Comparison of ENCODE assay signal across 8 cellular contexts in genomic region chr14:59482471-59483331, GRCh38. TPM values are rescaled to one million over a fixed set of nuclear protein-coding genes. Genes with fewer than 3 reads are reported as not detected.
DNase-seq lines count a peak whose midpoint lies in the region; ATAC-seq and TF ChIP-seq lines count a peak whose summit lies in the region.

No MANE protein-coding gene starts in this region.

- no peak for TF ChIP-seq POLR2A in sigmoid colon (IDR thresholded peaks at IDR 0.05)

- TF ChIP-seq EP300 in sigmoid colon (IDR thresholded peaks at IDR 0.05), result no peak

- intact Hi-C loops in activated T-helper 1 cell treated with anti-CD3 and anti-CD28 coated beads, Interleukin-12 subunit alpha, Interleukin-12 subunit beta, Interleukin-2, Interleukin-4 antibody, amounts not matched to agents 30 ng/mL and 10 ng/mL and 1 ng/mL, durations not matched to agents 14 hours and 24 hours and 36 hours (cut with micrococcal nuclease), result loop anchor here (5.0 kb wide), 2 partner anchors 205 to 845 kb away; partner anchors contain the start of gene DACT1
- intact Hi-C loops in sigmoid colon (cut with DNase I), result loop anchor here (5.0 to 10.0 kb wide), 3 partner anchors 765 to 1058 kb away; partner anchors contain the start of genes DACT1, KIAA0586, PPM1A and TIMM9

- CTCF ChIA-PET in CD8-positive, alpha-beta memory T cell (lab: Charles Lee), result interaction anchor here (1.1 to 2.3 kb wide), 4 partner anchors 9 to 293 kb away, joined by 3 to 15 read pairs (median 4); partner anchors contain the start of gene GPR135

- H3K4me3 ChIP-seq in CD8-positive, alpha-beta memory T cell (ENCODE audit: low read length), result peak overlapping the region; percentile 87
- H3K4me3 ChIP-seq in right atrium auricular region (peak overlapping the region; percentile 93 to 97), sigmoid colon (peak overlapping the region; percentile 71 to 94 (median 79))

- peaks cover 50% of the 10 kb centered on the region for H3K4me1 ChIP-seq in CD8-positive, alpha-beta memory T cell (ENCODE audit: insufficient read depth, low read length)
- peaks cover 0 to 56% of the 10 kb centered on the region in 2 donors for H3K4me1 ChIP-seq in right atrium auricular region
- peaks cover 0 to 68% (median 51%) of the 10 kb centered on the region in 4 donors for H3K4me1 ChIP-seq in sigmoid colon

- H3K36me3 ChIP-seq in CD8-positive, alpha-beta memory T cell (ENCODE audit: insufficient read depth, low read length), result no peaks in the 10 kb centered on the region
- H3K36me3 ChIP-seq in right atrium auricular region (peaks cover 9% of the 10 kb centered on the region), sigmoid colon (peaks cover 0 to 13% (median 0%) of the 10 kb centered on the region in 4 donors)

- no peaks in the 10 kb centered on the region for H3K27me3 Mint-ChIP-seq in CD8-positive, alpha-beta memory T cell
- H3K27me3 Mint-ChIP-seq in activated T-helper 1 cell treated with anti-CD3 and anti-CD28 coated beads, Interleukin-12 subunit alpha, Interleukin-12 subunit beta, Interleukin-2, Interleukin-4 antibody, amounts not matched to agents 30 ng/mL and 10 ng/mL and 1 ng/mL, durations not matched to agents 14 hours and 24 hours and 36 hours (ENCODE audit: insufficient read depth), result no peaks in the 10 kb centered on the region

- peak overlapping the region; percentile 91 for H3K27ac ChIP-seq in CD8-positive, alpha-beta memory T cell (ENCODE audit: low read depth, low read length)
- H3K27ac ChIP-seq in right atrium auricular region (peak overlapping the region; percentile 96 to 98), sigmoid colon (peak overlapping the region; percentile 90 to 95 (median 94))

- H3K9me3 Mint-ChIP-seq in CD8-positive, alpha-beta memory T cell, result no peaks in the 10 kb centered on the region
- no peaks in the 10 kb centered on the region for H3K9me3 Mint-ChIP-seq in activated T-helper 1 cell treated with anti-CD3 and anti-CD28 coated beads, Interleukin-12 subunit alpha, Interleukin-12 subunit beta, Interleukin-2, Interleukin-4 antibody, amounts not matched to agents 30 ng/mL and 10 ng/mL and 1 ng/mL, durations not matched to agents 14 hours and 24 hours and 36 hours

- no peak for ATAC-seq in GM21360 (IDR thresholded peaks at IDR 0.05; ENCODE audit: unreplicated experiment)

- no peak for DNase-seq in CD8-positive, alpha-beta memory T cell
- DNase-seq in HT1080 (ENCODE audit: low read depth) (peak; percentile 83), right atrium auricular region (ENCODE audit: low spot score) (no peak), sigmoid colon (no peak), NCI-H526 treated with DMSO at 0.1 percent for 48 hours (lab: John Stamatoyannopoulos, UW) (no peak), KG1 (lab: John Stamatoyannopoulos, UW) (no peak)
- DNase-seq in activated T-helper 1 cell treated with anti-CD3 and anti-CD28 coated beads, Interleukin-12 subunit alpha, Interleukin-12 subunit beta, Interleukin-2, Interleukin-4 antibody, amounts not matched to agents 30 ng/mL and 10 ng/mL and 1 ng/mL, durations not matched to agents 14 hours and 24 hours and 36 hours (ENCODE audit: low spot score), result no peak

- H3K36me3 Mint-ChIP-seq in CD8-positive, alpha-beta memory T cell, result peaks cover 0 to 19% (median 2%) of the 10 kb centered on the region in 3 donors
- H3K36me3 Mint-ChIP-seq in activated T-helper 1 cell treated with anti-CD3 and anti-CD28 coated beads, Interleukin-12 subunit alpha, Interleukin-12 subunit beta, Interleukin-2, Interleukin-4 antibody, amounts not matched to agents 30 ng/mL and 10 ng/mL and 1 ng/mL, durations not matched to agents 14 hours and 24 hours and 36 hours (ENCODE audit: low read depth), result peaks cover 10% of the 10 kb centered on the region

- POLR2A ChIA-PET in CD8-positive, alpha-beta memory T cell (lab: Charles Lee), result interaction anchor here (1.9 to 2.0 kb wide), 2 partner anchors 18 to 294 kb away, joined by 4 to 24 read pairs; partner anchors contain the start of genes DAAM1 and GPR135

- 40 to 60% methylated on average over 6 of the region's 6 CpGs for WGBS in sigmoid colon, 2 donors

- peaks cover 67 to 77% (median 73%) of the 10 kb centered on the region in 3 donors for H3K4me1 Mint-ChIP-seq in CD8-positive, alpha-beta memory T cell
- H3K4me1 Mint-ChIP-seq in activated T-helper 1 cell treated with anti-CD3 and anti-CD28 coated beads, Interleukin-12 subunit alpha, Interleukin-12 subunit beta, Interleukin-2, Interleukin-4 antibody, amounts not matched to agents 30 ng/mL and 10 ng/mL and 1 ng/mL, durations not matched to agents 14 hours and 24 hours and 36 hours (ENCODE audit: low read depth), result peaks cover 51% of the 10 kb centered on the region

- TF ChIP-seq CTCF in right atrium auricular region (IDR thresholded peaks at IDR 0.05) (no peak), sigmoid colon (IDR thresholded peaks at IDR 0.05) (no peak)

- peak overlapping the region; percentile 96 to 99 (median 98) for H3K4me3 Mint-ChIP-seq in CD8-positive, alpha-beta memory T cell
- H3K4me3 Mint-ChIP-seq in activated T-helper 1 cell treated with anti-CD3 and anti-CD28 coated beads, Interleukin-12 subunit alpha, Interleukin-12 subunit beta, Interleukin-2, Interleukin-4 antibody, amounts not matched to agents 30 ng/mL and 10 ng/mL and 1 ng/mL, durations not matched to agents 14 hours and 24 hours and 36 hours, result peak overlapping the region; percentile 94

- no peaks in the 10 kb centered on the region for H3K9me3 ChIP-seq in CD8-positive, alpha-beta memory T cell (ENCODE audit: low read length)
- H3K9me3 ChIP-seq in right atrium auricular region (no peaks in the 10 kb centered on the region), sigmoid colon (no peaks in the 10 kb centered on the region)

- no peaks in the 10 kb centered on the region for H3K27me3 ChIP-seq in CD8-positive, alpha-beta memory T cell (ENCODE audit: insufficient read depth, low read length, poor library complexity, severe bottlenecking)
- no peaks in the 10 kb centered on the region for H3K27me3 ChIP-seq in right atrium auricular region
- no peaks in the 10 kb centered on the region for H3K27me3 ChIP-seq in sigmoid colon

- H3K27ac Mint-ChIP-seq in CD8-positive, alpha-beta memory T cell, result peak overlapping the region; percentile 18 to 95 (median 84)
- H3K27ac Mint-ChIP-seq in activated T-helper 1 cell treated with anti-CD3 and anti-CD28 coated beads, Interleukin-12 subunit alpha, Interleukin-12 subunit beta, Interleukin-2, Interleukin-4 antibody, amounts not matched to agents 30 ng/mL and 10 ng/mL and 1 ng/mL, durations not matched to agents 14 hours and 24 hours and 36 hours, result peak overlapping the region; percentile 49

RNA-seq across cellular contexts. Expression of gene L3HYPDH, which starts 1.5 kb away (rescaled TPM):
- total RNA-seq in CD8-positive, alpha-beta memory T cell, result 10 to 100 TPM in 1 of 2 experiments, 1 to 10 TPM in 1; 8.1 to 10.1 TPM
- 2.6 TPM for polyA plus RNA-seq in CD8-positive, alpha-beta memory T cell
- 39.9 and 41.6 TPM in 2 replicates for total RNA-seq in HT1080 (2014; rRNA removed; shearing (Covaris generic))
- polyA plus RNA-seq in HT1080 (2015; cell fraction: cytosol; rRNA removed), result 43.8 and 44.5 TPM in 2 replicates
- polyA plus RNA-seq in HT1080 (2015; cell fraction: nucleus; rRNA removed), result 219 and 249 TPM in 2 replicates
- total RNA-seq in activated T-helper 1 cell treated with anti-CD3 and anti-CD28 coated beads, Interleukin-12 subunit alpha, Interleukin-12 subunit beta, Interleukin-2, Interleukin-4 antibody, amounts not matched to agents 30 ng/mL and 10 ng/mL and 1 ng/mL, durations not matched to agents 14 hours and 24 hours and 36 hours, result 14.0 and 15.9 TPM in 2 replicates
- total RNA-seq in right atrium auricular region (10 to 100 TPM; 26.5 to 29.8 TPM), sigmoid colon (10 to 100 TPM; 23.9 to 46.0 (median 30.4) TPM)
- 10 to 100 TPM in 1 of 3 donors, 1 to 10 TPM in 2; 1.2 to 12.0 (median 3.0) TPM for polyA plus RNA-seq in sigmoid colon

RNA-seq across cellular contexts. Expression of gene JKAMP, which starts 1.6 kb away (rescaled TPM):
- total RNA-seq in CD8-positive, alpha-beta memory T cell, result 10 to 100 TPM; 22.3 to 30.4 TPM
- 57.0 TPM for polyA plus RNA-seq in CD8-positive, alpha-beta memory T cell
- total RNA-seq in HT1080 (2014; rRNA removed; shearing (Covaris generic)), result 54.4 and 77.1 TPM in 2 replicates
- polyA plus RNA-seq in HT1080 (2015; cell fraction: cytosol; rRNA removed), result 77.5 and 91.6 TPM in 2 replicates
- 123 and 165 TPM in 2 replicates for polyA plus RNA-seq in HT1080 (2015; cell fraction: nucleus; rRNA removed)
- 27.6 and 28.8 TPM in 2 replicates for total RNA-seq in activated T-helper 1 cell treated with anti-CD3 and anti-CD28 coated beads, Interleukin-12 subunit alpha, Interleukin-12 subunit beta, Interleukin-2, Interleukin-4 antibody, amounts not matched to agents 30 ng/mL and 10 ng/mL and 1 ng/mL, durations not matched to agents 14 hours and 24 hours and 36 hours
- total RNA-seq in right atrium auricular region (10 to 100 TPM; 38.0 to 66.0 TPM), sigmoid colon (10 to 100 TPM; 26.6 to 49.0 (median 37.5) TPM)
- polyA plus RNA-seq in sigmoid colon, result 10 to 100 TPM in 1 of 3 donors, 1 to 10 TPM in 2; 9.0 to 27.3 (median 9.0) TPM

RNA-seq across cellular contexts. Expression of gene GPR135, which starts 17.5 kb away (rescaled TPM):
- under 1 TPM; 0.73 to 0.90 TPM for total RNA-seq in CD8-positive, alpha-beta memory T cell
- 0.64 TPM for polyA plus RNA-seq in CD8-positive, alpha-beta memory T cell
- 0.84 and 1.0 TPM in 2 replicates for total RNA-seq in HT1080 (2014; rRNA removed; shearing (Covaris generic))
- 0.37 and 0.38 TPM in 2 replicates for polyA plus RNA-seq in HT1080 (2015; cell fraction: cytosol; rRNA removed)
- polyA plus RNA-seq in HT1080 (2015; cell fraction: nucleus; rRNA removed), result 6.1 and 9.6 TPM in 2 replicates
- 1.5 and 1.6 TPM in 2 replicates for total RNA-seq in activated T-helper 1 cell treated with anti-CD3 and anti-CD28 coated beads, Interleukin-12 subunit alpha, Interleukin-12 subunit beta, Interleukin-2, Interleukin-4 antibody, amounts not matched to agents 30 ng/mL and 10 ng/mL and 1 ng/mL, durations not matched to agents 14 hours and 24 hours and 36 hours
- total RNA-seq in right atrium auricular region (1 to 10 TPM; 4.1 to 5.0 TPM), sigmoid colon (10 to 100 TPM in 1 of 4 donors, 1 to 10 TPM in 3; 5.2 to 12.7 (median 6.1) TPM)
- polyA plus RNA-seq in sigmoid colon, result under 1 TPM in 1 of 3 donors, not detected in 2; 0.50 TPM
